ENCODE assay signal across 26 cellular contexts in the genomic region with DNA sequence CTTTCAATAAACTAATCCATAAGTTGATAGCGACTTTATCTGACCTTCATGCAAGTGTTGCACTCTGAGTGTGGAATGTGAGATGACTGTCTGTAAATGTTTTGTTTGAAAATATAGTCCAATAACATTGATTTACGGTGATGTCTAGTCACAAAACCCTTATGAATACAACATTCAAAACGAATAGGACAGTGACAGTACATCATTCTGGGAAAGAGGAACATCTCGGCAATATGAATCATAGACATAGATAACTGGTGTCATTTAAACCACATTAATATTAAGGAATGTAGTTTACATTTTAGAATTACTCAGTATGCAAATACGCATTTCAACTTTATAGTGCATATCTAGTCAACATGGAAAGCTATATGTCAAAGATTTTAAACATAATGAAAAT.
"Had no signal": no experiment of that assay in that cellular context is flagged by ENCODE, and none has a peak within 500 bp of the region (broad histone marks: within the 10 kb centered on the region; RNA-seq: fewer than 3 reads in every experiment).

No MANE protein-coding gene starts in this region.

- H3K27ac ChIP-seq: colonic mucosa, coronary artery, dorsolateral prefrontal cortex, epithelial cell of prostate, esophagus muscularis mucosa, esophagus squamous epithelium, foreskin keratinocyte, gastrocnemius medialis, gastroesophageal sphincter, heart left ventricle, heart right ventricle had no signal

- H3K27me3 ChIP-seq: colonic mucosa, dorsolateral prefrontal cortex, esophagus muscularis mucosa, esophagus squamous epithelium, foreskin keratinocyte, gastrocnemius medialis, gastroesophageal sphincter, heart left ventricle, heart right ventricle had no signal

- H3K4me1 ChIP-seq: colonic mucosa, esophagus muscularis mucosa, esophagus squamous epithelium, foreskin keratinocyte, gastrocnemius medialis, gastroesophageal sphincter, heart left ventricle, heart right ventricle had no signal

- ATAC-seq: effector memory CD8-positive, alpha-beta T cell; esophagus mucosa; foreskin keratinocyte; gastrocnemius medialis; gastroesophageal sphincter; heart left ventricle; heart right ventricle had no signal

- H3K36me3 ChIP-seq: colonic mucosa, esophagus muscularis mucosa, esophagus squamous epithelium, gastrocnemius medialis, gastroesophageal sphincter, heart left ventricle, heart right ventricle had no signal

- DNase-seq: colonic mucosa; cortex of kidney; dermis blood vessel endothelial cell; dorsolateral prefrontal cortex; effector CD4-positive, alpha-beta T cell; effector CD8-positive, alpha-beta T cell; effector memory CD4-positive, alpha-beta T cell; effector memory CD8-positive, alpha-beta T cell; endodermal cell; erythroblast; esophagus squamous epithelium; foreskin fibroblast; foreskin keratinocyte; foreskin melanocyte; gastrocnemius medialis; glutamatergic neuron; head of caudate nucleus; heart left ventricle; heart right ventricle had no signal

- FAIRE-seq: colon, frontal cortex had no signal

- H3K9me3 ChIP-seq: colonic mucosa, esophagus muscularis mucosa, esophagus squamous epithelium, gastrocnemius medialis, heart left ventricle had no signal

- H3K4me3 ChIP-seq: colonic mucosa, coronary artery, dorsolateral prefrontal cortex, esophagus muscularis mucosa, esophagus squamous epithelium, gastrocnemius medialis, gastroesophageal sphincter, heart left ventricle, heart right ventricle had no signal
